ENCODE assay signal across 19 cellular contexts in the genomic region with DNA sequence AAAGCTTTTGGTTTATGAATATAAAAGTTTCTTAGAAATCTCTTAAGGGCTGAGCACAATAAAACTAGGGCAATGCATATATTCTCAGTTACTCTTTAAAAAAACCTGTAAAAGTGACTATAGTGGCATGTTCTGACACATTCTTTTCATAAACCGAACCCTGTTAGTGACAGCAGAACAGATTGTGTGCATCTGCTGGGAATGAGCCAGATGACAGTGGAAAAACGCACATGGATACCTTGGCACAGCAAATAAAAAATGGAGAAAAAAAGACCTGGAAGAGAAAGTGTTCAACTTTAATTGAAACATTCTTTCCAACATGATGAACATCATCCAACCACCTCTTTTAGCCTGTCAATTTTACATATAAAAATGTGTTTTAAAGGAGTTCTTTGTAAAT. TPM values are rescaled to one million over a fixed set of nuclear protein-coding genes. Genes with fewer than 3 reads are reported as not detected.
DNase-seq lines count a peak whose midpoint lies in the region; ATAC-seq and TF ChIP-seq lines count a peak whose summit lies in the region.
"Had no signal": no experiment of that assay in that cellular context is flagged by ENCODE, and none has a peak within 500 bp of the region (broad histone marks: within the 10 kb centered on the region; RNA-seq: fewer than 3 reads in every experiment).

No MANE protein-coding gene starts in this region.

- H3K9me3 ChIP-seq in Karpas-422 (ENCODE audit: low read length) = no peaks in the 10 kb centered on the region
- H3K9me3 ChIP-seq: BE2C, Caco-2, SJSA1 had no signal

- DNase-seq in NCI-H524 (lab: John Stamatoyannopoulos, UW) (peak; percentile 10 to 49), NCI-H524 treated with DMSO at 0.1 percent for 48 hours (lab: John Stamatoyannopoulos, UW) (no peak), Karpas-422 (no peak), LoVo (ENCODE audit: low spot score) (no peak)
- DNase-seq in stimulated activated naive B cell treated with anti-CD40 and anti-IgM and Interleukin-4, amounts not matched to agents 10 μg/mL and 1 μg/mL and 100 μg/mL, for 72 hours = no peak
- DNase-seq: BE2C; Caco-2; CD4-positive, alpha-beta T cell; DMS53; EL; HFFc6; NCI-H1105; SW 1271 had no signal

- no peaks in the 10 kb centered on the region for H3K27me3 ChIP-seq in Karpas-422 (ENCODE audit: low read length)
- H3K27me3 ChIP-seq: SJSA1 had no signal

- peak overlapping the region; percentile 12 for H3K4me2 ChIP-seq in Karpas-422 (ENCODE audit: low read depth, low read length, poor library complexity, severe bottlenecking)
- H3K4me2 ChIP-seq: KMS-11 had no signal

- H3K79me2 ChIP-seq in Karpas-422 (ENCODE audit: low read length) = peaks cover 97% of the 10 kb centered on the region

- no peak overlapping the region for H3K27ac ChIP-seq in Karpas-422 (ENCODE audit: low read length)
- H3K27ac ChIP-seq: HL-60, KMS-11, SJSA1 had no signal

- H3K27me3 Mint-ChIP-seq in brain = no peaks in the 10 kb centered on the region
- no peaks in the 10 kb centered on the region for H3K27me3 Mint-ChIP-seq in stimulated activated naive B cell treated with anti-CD40 and anti-IgM and Interleukin-4, amounts not matched to agents 10 μg/mL and 1 μg/mL and 100 μg/mL, for 72 hours

- H3K36me3 Mint-ChIP-seq in brain = peaks cover 6% of the 10 kb centered on the region
- H3K36me3 Mint-ChIP-seq in stimulated activated naive B cell treated with anti-CD40 and anti-IgM and Interleukin-4, amounts not matched to agents 10 μg/mL and 1 μg/mL and 100 μg/mL, for 72 hours = peaks cover 27 to 49% of the 10 kb centered on the region in 2 donors

- H3K4me3 ChIP-seq in Karpas-422 (ENCODE audit: low read length) = no peak overlapping the region
- H3K4me3 ChIP-seq: SJSA1 had no signal

- peaks cover 0 to 5% (median 0%) of the 10 kb centered on the region in 5 experiments for H3K9me3 Mint-ChIP-seq in brain
- H3K9me3 Mint-ChIP-seq in stimulated activated naive B cell treated with anti-CD40 and anti-IgM and Interleukin-4, amounts not matched to agents 10 μg/mL and 1 μg/mL and 100 μg/mL, for 72 hours = peaks cover 0 to 4% of the 10 kb centered on the region in 2 donors
- H3K9me3 Mint-ChIP-seq: CD4-positive, alpha-beta T cell; HFFc6 had no signal

- ATAC-seq in stimulated activated naive B cell treated with anti-CD40 and anti-IgM and Interleukin-4, amounts not matched to agents 10 μg/mL and 1 μg/mL and 100 μg/mL, for 72 hours (replicated peaks) = no peak
- ATAC-seq in HG02973 (IDR thresholded peaks at IDR 0.05; ENCODE audit: unreplicated experiment) (no peak), HG03571 (IDR thresholded peaks at IDR 0.05; ENCODE audit: unreplicated experiment) (no peak)

- H3K9ac ChIP-seq in Karpas-422 (ENCODE audit: low read length) = no peak overlapping the region
- H3K9ac ChIP-seq: KMS-11 had no signal

- H4K20me1 ChIP-seq in Karpas-422 (ENCODE audit: insufficient read depth, low read depth, low read length) = no peaks in the 10 kb centered on the region

- H3K27ac Mint-ChIP-seq in brain = peak overlapping the region in 3 of 5 experiments; percentile 24 to 46 (median 33)
- H3K27ac Mint-ChIP-seq in stimulated activated naive B cell treated with anti-CD40 and anti-IgM and Interleukin-4, amounts not matched to agents 10 μg/mL and 1 μg/mL and 100 μg/mL, for 72 hours = peak overlapping the region; percentile 59
- H3K27ac Mint-ChIP-seq: CD4-positive, alpha-beta T cell; HFFc6 had no signal

- H3K4me1 Mint-ChIP-seq in brain = peaks cover 28% of the 10 kb centered on the region
- H3K4me1 Mint-ChIP-seq in stimulated activated naive B cell treated with anti-CD40 and anti-IgM and Interleukin-4, amounts not matched to agents 10 μg/mL and 1 μg/mL and 100 μg/mL, for 72 hours = peaks cover 15 to 28% of the 10 kb centered on the region in 2 donors

- H2AFZ ChIP-seq in Karpas-422 (ENCODE audit: low read length) = no peak overlapping the region

- H3K4me1 ChIP-seq in Karpas-422 (ENCODE audit: low read length) = peaks cover 40% of the 10 kb centered on the region
- H3K4me1 ChIP-seq: BE2C, SJSA1 had no signal

- H3K4me3 Mint-ChIP-seq in brain = peak overlapping the region in 2 of 5 experiments; percentile 3 to 60
- H3K4me3 Mint-ChIP-seq in stimulated activated naive B cell treated with anti-CD40 and anti-IgM and Interleukin-4, amounts not matched to agents 10 μg/mL and 1 μg/mL and 100 μg/mL, for 72 hours = no peak overlapping the region
- H3K4me3 Mint-ChIP-seq: CD4-positive, alpha-beta T cell; HFFc6 had no signal

- H3K9me2 ChIP-seq in Karpas-422 (replicated peaks; ENCODE audit: insufficient read depth, low read length) = no peaks in the 10 kb centered on the region

- H3K36me3 ChIP-seq in Karpas-422 (ENCODE audit: insufficient read depth, low read length) = peaks cover 37% of the 10 kb centered on the region
- H3K36me3 ChIP-seq: BE2C, SJSA1 had no signal

- no peak for TF ChIP-seq CTCF in brain (conservative IDR thresholded peaks at IDR 0.05)

RNA-seq across cellular contexts. Expression of gene MEF2C, which starts 12.7 kb away (rescaled TPM):
- 105 and 171 TPM in 2 replicates for total RNA-seq in Karpas-422 (2014; rRNA removed; shearing (Covaris generic); ENCODE audit: low replicate concordance)
- polyA plus RNA-seq in brain (ENCODE audit: insufficient read depth, low read depth, low replicate concordance) = 9.8 TPM

Comparison
In these comparisons a context has a peak if more than half of its experiments do, and no peak if none do; other contexts are left out.
1. DNase-seq: peak in NCI-H524 (2 of 2); none in NCI-H524 treated with DMSO at 0.1 percent for 48 hours (single experiment), Karpas-422 (single experiment), stimulated activated naive B cell treated with anti-CD40 and anti-IgM and Interleukin-4, amounts not matched to agents 10 μg/mL and 1 μg/mL and 100 μg/mL, for 72 hours (single experiment) and LoVo (single experiment).